23 cellular contexts compared by ENCODE assay signal in genomic region chrX:71372388-71372787, GRCh38. TPM values are rescaled to one million over a fixed set of nuclear protein-coding genes. Genes with fewer than 3 reads are reported as not detected.
DNase-seq lines count a peak whose midpoint lies in the region; ATAC-seq, FAIRE-seq and TF ChIP-seq lines count a peak whose summit lies in the region.
"Had no signal": no experiment of that assay in that cellular context is flagged by ENCODE, and none has a peak within 500 bp of the region (broad histone marks: within the 10 kb centered on the region; RNA-seq: fewer than 3 reads in every experiment).

No MANE protein-coding gene starts in this region.

- no peak overlapping the region for H3K4me3 Mint-ChIP-seq in activated naive CD8-positive, alpha-beta T cell
- H3K4me3 Mint-ChIP-seq in activated naive CD8-positive, alpha-beta T cell treated with anti-CD3 and anti-CD28 coated beads, Interleukin-2, amount 50 U/mL, for 24 hours = no peak overlapping the region
- no peak overlapping the region for H3K4me3 Mint-ChIP-seq in HFFc6
- H3K4me3 Mint-ChIP-seq: B cell; CD4-positive, alpha-beta T cell; CD8-positive, alpha-beta T cell had no signal

- peaks cover 55% of the 10 kb centered on the region for H3K79me2 ChIP-seq in K562 (ENCODE audit: control insufficient read depth, insufficient read depth, low read length)

- TF ChIP-seq EP300 in K562 (IDR thresholded peaks at IDR 0.05; ENCODE audit: low read length) = no peak

- CTCF ChIA-PET in K562 (lab: Yijun Ruan, JAX; ENCODE audit: low intra/inter-chr PET ratio) = no interaction called here

- no peaks in the 10 kb centered on the region for H3K27me3 ChIP-seq in K562 (ENCODE audit: control insufficient read depth in 2 of 2, insufficient read depth in 2 of 2, low read length in 2 of 2)

- TF ChIP-seq POLR2A in K562 (conservative IDR thresholded peaks at IDR 0.05) = no peak
- TF ChIP-seq POLR2A in erythroblast (IDR thresholded peaks at IDR 0.05; ENCODE audit: low read length) = no peak

- peaks cover 8 to 11% of the 10 kb centered on the region in 2 experiments; a peak in 4 of 5 replicates for H3K4me1 ChIP-seq in K562 (replicated peaks in 1 of 2; ENCODE audit: control insufficient read depth in 2 of 2, insufficient read depth in 2 of 2, low read length in 2 of 2)
- H3K4me1 ChIP-seq: Caco-2 had no signal

- no TSS peak for BruUV-seq in K562 (replicated peaks; lab: Mats Ljungman, UMichigan)

- no peaks in the 10 kb centered on the region for H3K9me1 ChIP-seq in K562 (ENCODE audit: control insufficient read depth, insufficient read depth, low read length)

- peaks cover 14% of the 10 kb centered on the region for H4K20me1 ChIP-seq in K562 (replicated peaks; ENCODE audit: control insufficient read depth, insufficient read depth, low read length)

- H3K27me3 Mint-ChIP-seq in activated naive CD8-positive, alpha-beta T cell = no peaks in the 10 kb centered on the region
- no peaks in the 10 kb centered on the region for H3K27me3 Mint-ChIP-seq in activated naive CD8-positive, alpha-beta T cell treated with anti-CD3 and anti-CD28 coated beads, Interleukin-2, amount 50 U/mL, for 24 hours
- H3K27me3 Mint-ChIP-seq in HFFc6 (ENCODE audit: insufficient read depth) = no peaks in the 10 kb centered on the region
- H3K27me3 Mint-ChIP-seq: B cell; CD4-positive, alpha-beta T cell had no signal

- H2AFZ ChIP-seq in K562 (ENCODE audit: low read depth, low read length) = no peak overlapping the region

- H3K9ac ChIP-seq in K562 (ENCODE audit: insufficient read depth in 1 of 2, low read depth in 2 of 2, low read length in 2 of 2) = no peak overlapping the region
- H3K9ac ChIP-seq: BLaER1 treated with 17β-estradiol and CSF1 and Interleukin-3, amounts not matched to agents 10 nM and 100 nM had no signal

- TF ChIP-seq CTCF in K562 (IDR thresholded peaks at IDR 0.05 in 2 of 3, conservative IDR thresholded peaks at IDR 0.05 in 1 of 3; ENCODE audit: insufficient read depth in 2 of 3, low read depth in 1 of 3, low read length in 3 of 3) (no peak), HFFc6 (IDR thresholded peaks at IDR 0.05) (no peak)

- H3K4me1 Mint-ChIP-seq in activated naive CD8-positive, alpha-beta T cell (ENCODE audit: low read depth) = peaks cover 38% of the 10 kb centered on the region
- H3K4me1 Mint-ChIP-seq in activated naive CD8-positive, alpha-beta T cell treated with anti-CD3 and anti-CD28 coated beads, Interleukin-2, amount 50 U/mL, for 24 hours = peaks cover 30% of the 10 kb centered on the region
- peaks cover 10% of the 10 kb centered on the region for H3K4me1 Mint-ChIP-seq in HFFc6 (ENCODE audit: low read depth)

- H3K9me3 Mint-ChIP-seq in activated naive CD8-positive, alpha-beta T cell (ENCODE audit: low read depth) = no peaks in the 10 kb centered on the region
- no peaks in the 10 kb centered on the region for H3K9me3 Mint-ChIP-seq in activated naive CD8-positive, alpha-beta T cell treated with anti-CD3 and anti-CD28 coated beads, Interleukin-2, amount 50 U/mL, for 24 hours
- H3K9me3 Mint-ChIP-seq in HFFc6 = no peaks in the 10 kb centered on the region
- H3K9me3 Mint-ChIP-seq: CD4-positive, alpha-beta T cell; CD8-positive, alpha-beta T cell had no signal

- intact Hi-C loops in K562 (cut with micrococcal nuclease) = no loop called here

- H3K27ac Mint-ChIP-seq in activated naive CD8-positive, alpha-beta T cell = peak overlapping the region; percentile 23
- no peak overlapping the region for H3K27ac Mint-ChIP-seq in activated naive CD8-positive, alpha-beta T cell treated with anti-CD3 and anti-CD28 coated beads, Interleukin-2, amount 50 U/mL, for 24 hours
- H3K27ac Mint-ChIP-seq in HFFc6 = no peak overlapping the region
- H3K27ac Mint-ChIP-seq: B cell; CD4-positive, alpha-beta T cell; CD8-positive, alpha-beta T cell had no signal

- DNase-seq in activated naive CD8-positive, alpha-beta T cell treated with anti-CD3 and anti-CD28 coated beads, Interleukin-2, amount 50 U/mL, for 24 hours = no peak
- DNase-seq in K562 (ENCODE audit: extremely low read depth in 1 of 4, low spot score in 3 of 4) = no peak
- DNase-seq in erythroblast (lab: John Stamatoyannopoulos, UW) = peak; percentile 4 to 40
- DNase-seq in HFFc6 = no peak
- DNase-seq: AML-193; Caco-2; Calu3; CD4-positive, alpha-beta T cell; CD8-positive, alpha-beta T cell; DMS79 treated with DMSO at 0.1 percent for 48 hours; GF-D8 had no signal

- no peak for FAIRE-seq in K562 (lab: Jason Lieb, UNC)
- FAIRE-seq: D721Med, G401.6, GM12891, GM19239 had no signal

- H3K4me2 ChIP-seq in K562 (ENCODE audit: insufficient read depth, low read length) = no peak overlapping the region
- H3K4me2 ChIP-seq: A549; BLaER1 treated with 17β-estradiol and CSF1 and Interleukin-3, amounts not matched to agents 10 nM and 100 nM had no signal

- H3K27ac ChIP-seq in K562 (ENCODE audit: extremely low read depth, low read depth, low read length) = no peak overlapping the region
- H3K27ac ChIP-seq: 22Rv1; A549; BLaER1 treated with 17β-estradiol and CSF1 and Interleukin-3, amounts not matched to agents 10 nM and 100 nM; C4-2B had no signal

- no peak for TF ChIP-seq RAD21 in K562 (CRISPR knock-in tag; conservative IDR thresholded peaks at IDR 0.05 in 1 of 2, IDR thresholded peaks at IDR 0.05 in 1 of 2)

- no peaks in the 10 kb centered on the region for H3K9me3 ChIP-seq in K562 (replicated peaks; ENCODE audit: control insufficient read depth, insufficient read depth, low read depth, low read length)
- H3K9me3 ChIP-seq: A549; BLaER1 treated with 17β-estradiol and CSF1 and Interleukin-3, amounts not matched to agents 10 nM and 100 nM; Caco-2 had no signal

- ATAC-seq in activated naive CD8-positive, alpha-beta T cell treated with anti-CD3 and anti-CD28 coated beads, Interleukin-2, amount 50 U/mL, for 24 hours = no peak
- ATAC-seq in K562 (no peak), GM21723 (IDR thresholded peaks at IDR 0.05; ENCODE audit: unreplicated experiment) (no peak), HG03469 (IDR thresholded peaks at IDR 0.05; ENCODE audit: unreplicated experiment) (no peak)
- ATAC-seq: A549; CD8-positive, alpha-beta T cell had no signal

- no peaks in the 10 kb centered on the region for H3K36me3 Mint-ChIP-seq in activated naive CD8-positive, alpha-beta T cell
- peaks cover 29% of the 10 kb centered on the region for H3K36me3 Mint-ChIP-seq in activated naive CD8-positive, alpha-beta T cell treated with anti-CD3 and anti-CD28 coated beads, Interleukin-2, amount 50 U/mL, for 24 hours (ENCODE audit: low read depth)
- H3K36me3 Mint-ChIP-seq in HFFc6 (ENCODE audit: low read depth) = peaks cover 17% of the 10 kb centered on the region

- WGBS in K562 (ENCODE audit: insufficient coverage, low coverage, missing lambda C conversion rate) = 74% methylated on average over 3 of the region's 4 CpGs

- no peak overlapping the region for H3K4me3 ChIP-seq in K562
- H3K4me3 ChIP-seq: A549; BLaER1 treated with 17β-estradiol and CSF1 and Interleukin-3, amounts not matched to agents 10 nM and 100 nM had no signal

- H3K36me3 ChIP-seq in K562 (ENCODE audit: control insufficient read depth, insufficient read depth, low read length) = peaks cover 89% of the 10 kb centered on the region

- POLR2A ChIA-PET in K562 (lab: Yijun Ruan, JAX) = interaction anchor here (1.4 kb wide), 1 partner anchor 18 kb away, joined by 3 read pairs; no protein-coding TSS in a partner anchor

- in situ Hi-C loops in K562 (cut with MboI) = no loop called here

TF ChIP-seq in K562, 482 proteins besides CTCF, POLR2A, EP300 and RAD21 (continues in another document):
- TF ChIP-seq YY1 (IDR thresholded peaks at IDR 0.05; ENCODE audit: borderline replicate concordance in 1 of 3, control insufficient read depth in 1 of 3, extremely low read depth in 1 of 3, insufficient read depth in 3 of 3, insufficient read length in 1 of 3, insufficient replicate concordance in 2 of 3, low read depth in 1 of 3, low read length in 2 of 3) = no peak
- TF ChIP-seq, protein P1, sequence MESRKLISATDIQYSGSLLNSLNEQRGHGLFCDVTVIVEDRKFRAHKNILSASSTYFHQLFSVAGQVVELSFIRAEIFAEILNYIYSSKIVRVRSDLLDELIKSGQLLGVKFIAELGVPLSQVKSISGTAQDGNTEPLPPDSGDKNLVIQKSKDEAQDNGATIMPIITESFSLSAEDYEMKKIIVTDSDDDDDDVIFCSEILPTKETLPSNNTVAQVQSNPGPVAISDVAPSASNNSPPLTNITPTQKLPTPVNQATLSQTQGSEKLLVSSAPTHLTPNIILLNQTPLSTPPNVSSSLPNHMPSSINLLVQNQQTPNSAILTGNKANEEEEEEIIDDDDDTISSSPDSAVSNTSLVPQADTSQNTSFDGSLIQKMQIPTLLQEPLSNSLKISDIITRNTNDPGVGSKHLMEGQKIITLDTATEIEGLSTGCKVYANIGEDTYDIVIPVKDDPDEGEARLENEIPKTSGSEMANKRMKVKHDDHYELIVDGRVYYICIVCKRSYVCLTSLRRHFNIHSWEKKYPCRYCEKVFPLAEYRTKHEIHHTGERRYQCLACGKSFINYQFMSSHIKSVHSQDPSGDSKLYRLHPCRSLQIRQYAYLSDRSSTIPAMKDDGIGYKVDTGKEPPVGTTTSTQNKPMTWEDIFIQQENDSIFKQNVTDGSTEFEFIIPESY (CRISPR knock-in tag; IDR thresholded peaks at IDR 0.05) = 0 out of 2 replicates have a peak, but pooled peaks have one; percentile 30
- TF ChIP-seq RCOR1 (IDR thresholded peaks at IDR 0.05; ENCODE audit: borderline replicate concordance in 1 of 2, low read depth in 2 of 2, low read length in 2 of 2) = no peak
- peak; percentile 63; the same call in 1 of the 2 replicates for TF ChIP-seq ZNF121 (CRISPR knock-in tag; conservative IDR thresholded peaks at IDR 0.05)
- TF ChIP-seq HMG20B (CRISPR knock-in tag; IDR thresholded peaks at IDR 0.05) = no peak

RNA-seq across cellular contexts. Expression of gene TAF1, which starts 6.2 kb away (rescaled TPM):
- total RNA-seq in K562 (2011; cell fraction: chromatin; rRNA removed; ENCODE audit: low replicate concordance) = 238 and 587 TPM in 2 replicates
- total RNA-seq in K562 (2011; cell fraction: nucleolus; rRNA removed) = 86.4 and 133 TPM in 2 replicates
- total RNA-seq in K562 (2011; cell fraction: nucleoplasm; rRNA removed) = 103 and 148 TPM in 2 replicates
- total RNA-seq in K562 (2014; rRNA removed) (44.6 and 47.7 TPM in 2 replicates), K562 (2014; rRNA removed; fragmentation: Illumina TruSeq; extraction: Trizol) (45.1 and 50.5 TPM in 2 replicates), K562 (2015; rRNA removed; fragmentation: Illumina TruSeq; extraction: Trizol) (38.1 and 39.2 TPM in 2 replicates), K562 (2021) (37.3 and 42.6 TPM in 2 replicates)
- polyA plus RNA-seq in K562 (2011; rRNA removed) (16.3 and 23.1 TPM in 2 replicates), K562 (2014; fragmentation: Illumina TruSeq; extraction: Trizol) (39.2 and 41.2 TPM in 2 replicates), K562 (2014; fragmentation: Nextera tagmentation; extraction: Ambion mirVana) (10 to 100 TPM in 1 of 2 experiments, 1 to 10 TPM in 1; 6.4 to 10.5 TPM), K562 (2014; rRNA removed) (27.8 and 32.7 TPM in 2 replicates)
- 8.1 and 12.9 TPM in 2 replicates for polyA plus RNA-seq in K562 (2011; cell fraction: cytosol; rRNA removed)
- 28.9 and 33.9 TPM in 2 replicates for polyA plus RNA-seq in K562 (2011; cell fraction: nucleus; rRNA removed)
- polyA plus RNA-seq in K562 (2012) = 29.4 and 33.9 TPM in 2 replicates
- 87.5 and 93.1 TPM in 2 replicates for polyA minus RNA-seq in K562 (2011; rRNA and poly(A)+ RNA removed)
- 27.6 and 30.1 TPM in 2 replicates for polyA minus RNA-seq in K562 (2011; cell fraction: cytosol; rRNA and poly(A)+ RNA removed)
- 34.9 and 73.1 TPM in 2 replicates for polyA minus RNA-seq in K562 (2011; cell fraction: nucleus; rRNA and poly(A)+ RNA removed)
- 10 to 100 TPM; 18.9 to 25.2 (median 21.0) TPM for total RNA-seq in HFFc6 (2021; fragmentation: NEBNext Ultra II Directional; extraction: Animal tissue kit (Norgen Biotek cat#: 25700))

Comparison
In these comparisons a context has a peak if more than half of its experiments do, and no peak if none do; other contexts are left out.
1. DNase-seq: peak in erythroblast (2 of 2); none in activated naive CD8-positive, alpha-beta T cell treated with anti-CD3 and anti-CD28 coated beads, Interleukin-2, amount 50 U/mL, for 24 hours (single experiment), K562 (0 of 4) and HFFc6 (single experiment).